Comparison of ENCODE assay signal across 8 cellular contexts in genomic region chr11:35943294-35943693, GRCh38. TPM values are rescaled to one million over a fixed set of nuclear protein-coding genes. Genes with fewer than 3 reads are reported as not detected.
DNase-seq lines count a peak whose midpoint lies in the region; ATAC-seq and TF ChIP-seq lines count a peak whose summit lies in the region.

No MANE protein-coding gene starts in this region.

- in situ Hi-C loops in gastrocnemius medialis (cut with MboI; ENCODE audit: low sequenced_read_pairs in 4 of 4) = no loop called here

- peaks cover 15 to 19% of the 10 kb centered on the region in 2 donors for H3K4me1 ChIP-seq in gastrocnemius medialis

- peak; percentile 9 for ATAC-seq in GM19395 (IDR thresholded peaks at IDR 0.05; ENCODE audit: unreplicated experiment)
- ATAC-seq in gastrocnemius medialis = peak; percentile 6 to 8
- ATAC-seq in GM21390 (IDR thresholded peaks at IDR 0.05; ENCODE audit: unreplicated experiment) = no peak
- no peak for ATAC-seq in GM19455 (IDR thresholded peaks at IDR 0.05; ENCODE audit: unreplicated experiment)
- ATAC-seq in GM18511 (IDR thresholded peaks at IDR 0.05; ENCODE audit: unreplicated experiment) = no peak

- no peak for DNase-seq in SK-N-MC (ENCODE audit: low read depth, low spot score)
- no peak for DNase-seq in fibroblast of the aortic adventitia (ENCODE audit: low read depth)
- DNase-seq in gastrocnemius medialis = no peak
- DNase-seq in stimulated activated CD4-positive, alpha-beta T cell treated with anti-CD3 and anti-CD28 coated beads, Interleukin-2, amount 100 ng/mL, for 24 hours = no peak

- H3K36me3 ChIP-seq in SK-N-MC (ENCODE audit: insufficient read depth, low read length) = no peaks in the 10 kb centered on the region
- H3K36me3 ChIP-seq in gastrocnemius medialis = no peaks in the 10 kb centered on the region

- no peak for TF ChIP-seq POLR2A in gastrocnemius medialis (IDR thresholded peaks at IDR 0.05)

- TF ChIP-seq CTCF in fibroblast of the aortic adventitia (IDR thresholded peaks at IDR 0.05; ENCODE audit: insufficient read depth, low read length) = no peak
- no peak for TF ChIP-seq CTCF in gastrocnemius medialis (IDR thresholded peaks at IDR 0.05 in 4 of 5, conservative IDR thresholded peaks at IDR 0.05 in 1 of 5)

- no peaks in the 10 kb centered on the region for H3K27me3 ChIP-seq in gastrocnemius medialis

- H3K9me3 ChIP-seq in SK-N-MC (ENCODE audit: low read depth, low read length) (no peaks in the 10 kb centered on the region), gastrocnemius medialis (no peaks in the 10 kb centered on the region)

- intact Hi-C loops in gastrocnemius medialis (cut with DNase I; ENCODE audit: low total_unique reads) = loop anchor here (5.0 to 10.0 kb wide), 2 partner anchors 118 to 281 kb away; partner anchors contain the start of gene TRIM44

- H3K27ac ChIP-seq in SK-N-MC (no peak overlapping the region), gastrocnemius medialis (peak overlapping the region; percentile 71 to 85 (median 80))

- peak overlapping the region; percentile 72 for H3K4me3 ChIP-seq in SK-N-MC
- H3K4me3 ChIP-seq in fibroblast of the aortic adventitia (ENCODE audit: low read depth, low read length) = peak overlapping the region; percentile 84
- peak overlapping the region; percentile 57 to 73 (median 61) for H3K4me3 ChIP-seq in gastrocnemius medialis

- H3K9ac ChIP-seq in SK-N-MC (ENCODE audit: insufficient read length) = peak overlapping the region; percentile 51

RNA-seq across cellular contexts. Expression of gene LDLRAD3, which starts 0.6 kb away (rescaled TPM):
- total RNA-seq in fibroblast of the aortic adventitia (ENCODE audit: low replicate concordance) (8.6 and 10.8 TPM in 2 replicates), gastrocnemius medialis (10 to 100 TPM in 3 of 4 donors, 1 to 10 TPM in 1; 6.1 to 12.8 (median 11.8) TPM)

Comparison
In these comparisons a context has a peak if more than half of its experiments do, and no peak if none do; other contexts are left out.
1. ATAC-seq: peak in GM19395 (single experiment) and gastrocnemius medialis (2 of 2); none in GM21390 (single experiment), GM19455 (single experiment) and GM18511 (single experiment).
2. Peak in every context shown above with its lines, with median percentiles within 50 percentile points of each other: H3K4me3 ChIP-seq.